ENCODE assay signal across 39 cellular contexts in genomic region chr6:51464956-51465355, GRCh38.
"Had no signal": no experiment of that assay in that cellular context is flagged by ENCODE, and none has a peak within 500 bp of the region (broad histone marks: within the 10 kb centered on the region; RNA-seq: fewer than 3 reads in every experiment).

No MANE protein-coding gene starts in this region.

- H3K4me1 ChIP-seq: adrenal gland, ascending aorta, body of pancreas, breast epithelium had no signal

- H3K4me1 Mint-ChIP-seq: activated naive CD4-positive, alpha-beta T cell treated with anti-CD3 and anti-CD28 coated beads, Interleukin-2, amount 10 ng/mL, durations not matched to agents 7 days and 5 days; activated naive CD4-positive, alpha-beta T cell treated with anti-CD3 and anti-CD28 coated beads, Interleukin-2, amount 50 U/mL, for 24 hours; activated naive CD8-positive, alpha-beta T cell treated with anti-CD3 and anti-CD28 coated beads for 36 hours; activated naive CD8-positive, alpha-beta T cell treated with anti-CD3 and anti-CD28 coated beads, Interleukin-2, amount 10 ng/mL, durations not matched to agents 7 days and 5 days; activated naive CD8-positive, alpha-beta T cell treated with anti-CD3 and anti-CD28 coated beads, Interleukin-2, amount 50 U/mL, for 24 hours; activated T-helper 17 cell treated with anti-CD3 and anti-CD28 coated beads, Interleukin-2, amount 50 U/mL, for 72 hours; central memory CD8-positive, alpha-beta T cell had no signal

- H3K27ac Mint-ChIP-seq: activated naive CD4-positive, alpha-beta T cell treated with anti-CD3 and anti-CD28 coated beads for 36 hours; activated naive CD4-positive, alpha-beta T cell treated with anti-CD3 and anti-CD28 coated beads, Interleukin-2, amount 10 ng/mL, durations not matched to agents 7 days and 5 days; activated naive CD4-positive, alpha-beta T cell treated with anti-CD3 and anti-CD28 coated beads, Interleukin-2, amount 50 U/mL, for 24 hours; activated naive CD4-positive, alpha-beta T cell treated with anti-CD3 and anti-CD28 coated beads, Interleukin-2, amount 50 U/mL, for 72 hours; activated naive CD8-positive, alpha-beta T cell; activated naive CD8-positive, alpha-beta T cell treated with anti-CD3 and anti-CD28 coated beads for 36 hours; activated naive CD8-positive, alpha-beta T cell treated with anti-CD3 and anti-CD28 coated beads, Interleukin-2, amount 10 ng/mL, durations not matched to agents 7 days and 5 days; activated naive CD8-positive, alpha-beta T cell treated with anti-CD3 and anti-CD28 coated beads, Interleukin-2, amount 50 U/mL, for 24 hours; activated T-cell treated with anti-CD3 and anti-CD28 coated beads, Interleukin-2, amount 50 U/mL, for 24 hours; activated T-cell treated with anti-CD3 and anti-CD28 coated beads, Interleukin-2, amount 50 U/mL, for 72 hours; activated T-helper 1 cell treated with anti-CD3 and anti-CD28 coated beads, Interleukin-12 subunit alpha, Interleukin-12 subunit beta, Interleukin-2, Interleukin-4 antibody, amounts not matched to agents 30 ng/mL and 10 ng/mL and 1 ng/mL, durations not matched to agents 14 hours and 24 hours and 36 hours; activated T-helper 17 cell treated with anti-CD3 and anti-CD28 coated beads, Interleukin-2, amount 50 U/mL, for 72 hours; activated T-helper 2 cell treated with anti-CD3 and anti-CD28 coated beads, Interferon-gamma antibody, Interleukin-2, Interleukin-4, amounts not matched to agents 10 μg/mL and 5 μg/mL and 100 μg/mL, durations not matched to agents 14 hours and 24 hours and 36 hours; brain had no signal

- ATAC-seq: activated naive CD4-positive, alpha-beta T cell treated with anti-CD3 and anti-CD28 coated beads, Interleukin-2, amount 50 U/mL, for 72 hours; activated naive CD8-positive, alpha-beta T cell treated with anti-CD3 and anti-CD28 coated beads, Interleukin-2, amount 50 U/mL, for 24 hours; activated T-cell treated with anti-CD3 and anti-CD28 coated beads, Interleukin-2, amount 50 U/mL, for 4 hours; activated T-cell treated with anti-CD3 and anti-CD28 coated beads, Interleukin-2, amount 50 U/mL, for 72 hours; activated T-helper 17 cell treated with anti-CD3 and anti-CD28 coated beads, Interleukin-2, amount 50 U/mL, for 72 hours; body of pancreas had no signal

- H3K4me3 Mint-ChIP-seq: activated naive CD4-positive, alpha-beta T cell treated with anti-CD3 and anti-CD28 coated beads for 36 hours; activated naive CD4-positive, alpha-beta T cell treated with anti-CD3 and anti-CD28 coated beads, Interleukin-2, amount 10 ng/mL, durations not matched to agents 7 days and 5 days; activated naive CD4-positive, alpha-beta T cell treated with anti-CD3 and anti-CD28 coated beads, Interleukin-2, amount 50 U/mL, for 24 hours; activated naive CD8-positive, alpha-beta T cell; activated naive CD8-positive, alpha-beta T cell treated with anti-CD3 and anti-CD28 coated beads for 36 hours; activated naive CD8-positive, alpha-beta T cell treated with anti-CD3 and anti-CD28 coated beads, Interleukin-2, amount 10 ng/mL, durations not matched to agents 7 days and 5 days; activated naive CD8-positive, alpha-beta T cell treated with anti-CD3 and anti-CD28 coated beads, Interleukin-2, amount 50 U/mL, for 24 hours; activated T-cell treated with anti-CD3 and anti-CD28 coated beads, Interleukin-2, amount 50 U/mL, for 24 hours; activated T-cell treated with anti-CD3 and anti-CD28 coated beads, Interleukin-2, amount 50 U/mL, for 4 hours; activated T-cell treated with anti-CD3 and anti-CD28 coated beads, Interleukin-2, amount 50 U/mL, for 72 hours; activated T-helper 1 cell treated with anti-CD3 and anti-CD28 coated beads, Interleukin-12 subunit alpha, Interleukin-12 subunit beta, Interleukin-2, Interleukin-4 antibody, amounts not matched to agents 30 ng/mL and 10 ng/mL and 1 ng/mL, durations not matched to agents 14 hours and 24 hours and 36 hours; activated T-helper 17 cell treated with anti-CD3 and anti-CD28 coated beads, Interleukin-2, amount 50 U/mL, for 72 hours; brain; central memory CD8-positive, alpha-beta T cell had no signal

- H3K27me3 Mint-ChIP-seq: activated naive CD4-positive, alpha-beta T cell treated with anti-CD3 and anti-CD28 coated beads, Interleukin-2, amount 10 ng/mL, durations not matched to agents 7 days and 5 days; activated naive CD4-positive, alpha-beta T cell treated with anti-CD3 and anti-CD28 coated beads, Interleukin-2, amount 50 U/mL, for 24 hours; activated naive CD8-positive, alpha-beta T cell; activated naive CD8-positive, alpha-beta T cell treated with anti-CD3 and anti-CD28 coated beads for 36 hours; activated naive CD8-positive, alpha-beta T cell treated with anti-CD3 and anti-CD28 coated beads, Interleukin-2, amount 10 ng/mL, durations not matched to agents 7 days and 5 days; activated naive CD8-positive, alpha-beta T cell treated with anti-CD3 and anti-CD28 coated beads, Interleukin-2, amount 50 U/mL, for 24 hours; activated T-cell treated with anti-CD3 and anti-CD28 coated beads, Interleukin-2, amount 50 U/mL, for 24 hours; activated T-helper 17 cell treated with anti-CD3 and anti-CD28 coated beads, Interleukin-2, amount 50 U/mL, for 72 hours; central memory CD8-positive, alpha-beta T cell had no signal

- H3K9me3 Mint-ChIP-seq: activated naive CD4-positive, alpha-beta T cell treated with anti-CD3 and anti-CD28 coated beads for 36 hours; activated naive CD4-positive, alpha-beta T cell treated with anti-CD3 and anti-CD28 coated beads, Interleukin-2, amount 10 ng/mL, durations not matched to agents 7 days and 5 days; activated naive CD8-positive, alpha-beta T cell treated with anti-CD3 and anti-CD28 coated beads for 36 hours; activated naive CD8-positive, alpha-beta T cell treated with anti-CD3 and anti-CD28 coated beads, Interleukin-2, amount 10 ng/mL, durations not matched to agents 7 days and 5 days; activated T-helper 1 cell treated with anti-CD3 and anti-CD28 coated beads, Interleukin-12 subunit alpha, Interleukin-12 subunit beta, Interleukin-2, Interleukin-4 antibody, amounts not matched to agents 30 ng/mL and 10 ng/mL and 1 ng/mL, durations not matched to agents 14 hours and 24 hours and 36 hours; activated T-helper 2 cell treated with anti-CD3 and anti-CD28 coated beads, Interferon-gamma antibody, Interleukin-2, Interleukin-4, amounts not matched to agents 10 μg/mL and 5 μg/mL and 100 μg/mL, durations not matched to agents 14 hours and 24 hours and 36 hours; brain had no signal

- H3K27ac ChIP-seq: adrenal gland, ascending aorta, body of pancreas, brain microvascular endothelial cell, breast epithelium had no signal

- DNase-seq: activated effector memory CD4-positive, alpha-beta T cell treated with anti-CD3 and anti-CD28 coated beads, Interleukin-2, amount 50 U/mL, for 16 hours; activated effector memory CD4-positive, alpha-beta T cell treated with Interleukin-2 at 50 U/mL for 16 hours; activated gamma-delta T cell; activated gamma-delta T cell treated with Interleukin-2 at 50 U/mL for 16 hours; activated naive CD4-positive, alpha-beta T cell; activated naive CD4-positive, alpha-beta T cell treated with anti-CD3 and anti-CD28 coated beads for 36 hours; activated naive CD4-positive, alpha-beta T cell treated with anti-CD3 and anti-CD28 coated beads, Interleukin-2, amount 10 ng/mL, durations not matched to agents 7 days and 5 days; activated naive CD4-positive, alpha-beta T cell treated with anti-CD3 and anti-CD28 coated beads, Interleukin-2, amount 50 U/mL, for 16 hours; activated naive CD4-positive, alpha-beta T cell treated with Interleukin-2 at 50 U/mL for 16 hours; activated naive CD8-positive, alpha-beta T cell treated with anti-CD3 and anti-CD28 coated beads for 36 hours; activated naive CD8-positive, alpha-beta T cell treated with anti-CD3 and anti-CD28 coated beads, Interleukin-2, amount 10 ng/mL, durations not matched to agents 7 days and 5 days; activated naive CD8-positive, alpha-beta T cell treated with anti-CD3 and anti-CD28 coated beads, Interleukin-2, amount 50 U/mL, for 24 hours; activated T-cell treated with anti-CD3 and anti-CD28 coated beads, Interleukin-2, amount 50 U/mL, for 1 hour; activated T-cell treated with anti-CD3 and anti-CD28 coated beads, Interleukin-2, amount 50 U/mL, for 24 hours; activated T-cell treated with anti-CD3 and anti-CD28 coated beads, Interleukin-2, amount 50 U/mL, for 4 hours; activated T-cell treated with anti-CD3 and anti-CD28 coated beads, Interleukin-2, amount 50 U/mL, for 48 hours; activated T-cell treated with anti-CD3 and anti-CD28 coated beads, Interleukin-2, amount 50 U/mL, for 72 hours; adrenal gland; amniotic stem cell; amygdala; anterior cingulate cortex; aorta; body of pancreas; brain microvascular endothelial cell; caudate nucleus; central memory CD4-positive, alpha-beta T cell; cerebellar nuclear complex had no signal

- H3K4me3 ChIP-seq: adrenal gland, ascending aorta, body of pancreas, breast epithelium had no signal

- H3K36me3 ChIP-seq: adrenal gland, ascending aorta, brain microvascular endothelial cell, breast epithelium had no signal

- H3K9me3 ChIP-seq: adrenal gland, ascending aorta, body of pancreas, breast epithelium had no signal

- H3K36me3 Mint-ChIP-seq: activated naive CD4-positive, alpha-beta T cell treated with anti-CD3 and anti-CD28 coated beads, Interleukin-2, amount 10 ng/mL, durations not matched to agents 7 days and 5 days; activated naive CD4-positive, alpha-beta T cell treated with anti-CD3 and anti-CD28 coated beads, Interleukin-2, amount 50 U/mL, for 24 hours; activated naive CD4-positive, alpha-beta T cell treated with anti-CD3 and anti-CD28 coated beads, Interleukin-2, amount 50 U/mL, for 72 hours; activated naive CD8-positive, alpha-beta T cell; activated naive CD8-positive, alpha-beta T cell treated with anti-CD3 and anti-CD28 coated beads for 36 hours; activated naive CD8-positive, alpha-beta T cell treated with anti-CD3 and anti-CD28 coated beads, Interleukin-2, amount 10 ng/mL, durations not matched to agents 7 days and 5 days; brain had no signal

- FAIRE-seq: astrocyte, bronchial epithelial cell had no signal

- H3K27me3 ChIP-seq: adrenal gland, ascending aorta, body of pancreas, brain microvascular endothelial cell, breast epithelium had no signal
